ENCODE assay signal across 8 cellular contexts in the genomic region with DNA sequence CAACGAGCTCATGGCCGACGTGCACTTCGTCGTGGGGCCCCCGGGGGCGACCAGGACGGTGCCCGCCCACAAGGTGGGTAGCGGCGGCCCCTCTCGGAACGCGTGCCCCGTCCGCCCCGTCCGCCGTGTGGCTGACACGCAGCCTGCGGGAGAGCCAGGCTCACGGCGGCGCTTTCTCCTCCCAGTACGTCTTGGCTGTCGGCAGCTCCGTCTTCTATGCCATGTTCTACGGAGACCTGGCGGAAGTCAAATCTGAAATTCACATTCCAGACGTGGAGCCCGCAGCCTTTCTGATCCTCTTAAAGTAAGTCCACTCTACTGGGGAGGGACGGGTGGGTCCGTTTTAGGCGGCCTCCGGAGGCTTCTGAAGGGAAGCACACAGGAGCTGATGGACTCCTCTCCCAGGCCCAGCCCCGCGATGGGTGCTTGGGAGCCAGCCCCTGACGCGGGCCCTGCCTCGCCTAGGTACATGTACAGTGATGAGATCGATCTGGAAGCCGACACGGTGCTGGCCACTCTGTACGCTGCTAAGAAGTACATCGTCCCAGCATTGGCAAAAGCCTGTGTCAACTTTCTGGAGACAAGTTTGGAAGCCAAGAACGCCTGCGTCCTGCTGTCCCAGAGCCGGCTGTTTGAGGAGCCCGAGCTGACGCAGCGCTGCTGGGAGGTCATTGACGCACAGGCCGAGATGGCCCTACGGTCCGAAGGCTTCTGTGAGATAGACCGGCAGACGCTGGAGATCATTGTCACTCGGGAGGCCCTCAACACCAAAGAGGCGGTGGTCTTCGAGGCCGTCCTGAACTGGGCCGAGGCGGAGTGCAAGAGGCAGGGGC. TPM values are rescaled to one million over a fixed set of nuclear protein-coding genes. Genes with fewer than 3 reads are reported as not detected.
DNase-seq lines count a peak whose midpoint lies in the region; ATAC-seq and TF ChIP-seq lines count a peak whose summit lies in the region.

No MANE protein-coding gene starts in this region.

- H3K79me2 ChIP-seq in smooth muscle cell (ENCODE audit: low read depth), result peaks cover 24% of the 10 kb centered on the region

- H3K27me3 Mint-ChIP-seq in activated T-helper 1 cell treated with anti-CD3 and anti-CD28 coated beads, Interleukin-12 subunit alpha, Interleukin-12 subunit beta, Interleukin-2, Interleukin-4 antibody, amounts not matched to agents 30 ng/mL and 10 ng/mL and 1 ng/mL, durations not matched to agents 14 hours and 24 hours and 36 hours (ENCODE audit: insufficient read depth), result no peaks in the 10 kb centered on the region

- no peak for TF ChIP-seq CTCF in smooth muscle cell (IDR thresholded peaks at IDR 0.05; ENCODE audit: borderline replicate concordance, insufficient read depth, poor library complexity, severe bottlenecking)

- H3K4me1 ChIP-seq in smooth muscle cell (ENCODE audit: low read depth), result peaks cover 9% of the 10 kb centered on the region

- intact Hi-C loops in activated T-helper 1 cell treated with anti-CD3 and anti-CD28 coated beads, Interleukin-12 subunit alpha, Interleukin-12 subunit beta, Interleukin-2, Interleukin-4 antibody, amounts not matched to agents 30 ng/mL and 10 ng/mL and 1 ng/mL, durations not matched to agents 14 hours and 24 hours and 36 hours (cut with micrococcal nuclease), result loop anchor here (10.0 kb wide), 3 partner anchors 55 to 235 kb away; a partner anchor contains a TSS

- peak overlapping the region; percentile 43 for H3K9ac ChIP-seq in smooth muscle cell (ENCODE audit: low read depth)

- H3K4me3 ChIP-seq in iPS-11a (ENCODE audit: low read depth, low read length) (peak overlapping the region; percentile 2), smooth muscle cell (peak overlapping the region; percentile 74)

- H4K20me1 ChIP-seq in smooth muscle cell (ENCODE audit: low read depth), result peaks cover 67% of the 10 kb centered on the region

- DNase-seq in NCI-H146 (lab: John Stamatoyannopoulos, UW) (peak; percentile 19), NCI-H146 treated with DMSO at 0.1 percent for 48 hours (lab: John Stamatoyannopoulos, UW; ENCODE audit: unreplicated experiment) (no peak), smooth muscle cell (lab: John Stamatoyannopoulos, UW; ENCODE audit: unreplicated experiment) (no peak), DMS79 treated with DMSO at 0.1 percent for 48 hours (lab: John Stamatoyannopoulos, UW) (no peak), cortex of kidney (lab: John Stamatoyannopoulos, UW) (no peak)
- DNase-seq in activated T-helper 1 cell treated with anti-CD3 and anti-CD28 coated beads, Interleukin-12 subunit alpha, Interleukin-12 subunit beta, Interleukin-2, Interleukin-4 antibody, amounts not matched to agents 30 ng/mL and 10 ng/mL and 1 ng/mL, durations not matched to agents 14 hours and 24 hours and 36 hours (ENCODE audit: low spot score), result no peak

- no peaks in the 10 kb centered on the region for H3F3A ChIP-seq in smooth muscle cell (ENCODE audit: low read depth)

- H2AFZ ChIP-seq in smooth muscle cell (ENCODE audit: low read depth), result no peak overlapping the region

- H3K4me3 Mint-ChIP-seq in activated T-helper 1 cell treated with anti-CD3 and anti-CD28 coated beads, Interleukin-12 subunit alpha, Interleukin-12 subunit beta, Interleukin-2, Interleukin-4 antibody, amounts not matched to agents 30 ng/mL and 10 ng/mL and 1 ng/mL, durations not matched to agents 14 hours and 24 hours and 36 hours, result peak overlapping the region; percentile 83

- H3K9me3 ChIP-seq in smooth muscle cell (replicated peaks; ENCODE audit: low read depth), result no peaks in the 10 kb centered on the region

- peak overlapping the region; percentile 84 for H3K4me2 ChIP-seq in smooth muscle cell

- H3K36me3 Mint-ChIP-seq in activated T-helper 1 cell treated with anti-CD3 and anti-CD28 coated beads, Interleukin-12 subunit alpha, Interleukin-12 subunit beta, Interleukin-2, Interleukin-4 antibody, amounts not matched to agents 30 ng/mL and 10 ng/mL and 1 ng/mL, durations not matched to agents 14 hours and 24 hours and 36 hours (ENCODE audit: low read depth), result peaks cover 12% of the 10 kb centered on the region

- H3K9me3 Mint-ChIP-seq in activated T-helper 1 cell treated with anti-CD3 and anti-CD28 coated beads, Interleukin-12 subunit alpha, Interleukin-12 subunit beta, Interleukin-2, Interleukin-4 antibody, amounts not matched to agents 30 ng/mL and 10 ng/mL and 1 ng/mL, durations not matched to agents 14 hours and 24 hours and 36 hours, result no peaks in the 10 kb centered on the region

- no peaks in the 10 kb centered on the region for H3K36me3 ChIP-seq in smooth muscle cell (ENCODE audit: low read depth)

- WGBS in smooth muscle cell (ENCODE audit: low lambda C conversion rate), result 51% methylated on average over 56 of the region's 63 CpGs

- no peaks in the 10 kb centered on the region for H3K27me3 ChIP-seq in smooth muscle cell (ENCODE audit: low read depth)

- H3K27ac ChIP-seq in smooth muscle cell (ENCODE audit: low read depth), result peak overlapping the region; percentile 65

- ATAC-seq in GM18909 (IDR thresholded peaks at IDR 0.05; ENCODE audit: poor library complexity, unreplicated experiment), result no peak

- peaks cover 13% of the 10 kb centered on the region for H3K4me1 Mint-ChIP-seq in activated T-helper 1 cell treated with anti-CD3 and anti-CD28 coated beads, Interleukin-12 subunit alpha, Interleukin-12 subunit beta, Interleukin-2, Interleukin-4 antibody, amounts not matched to agents 30 ng/mL and 10 ng/mL and 1 ng/mL, durations not matched to agents 14 hours and 24 hours and 36 hours (ENCODE audit: low read depth)

- peak overlapping the region; percentile 87 for H3K27ac Mint-ChIP-seq in activated T-helper 1 cell treated with anti-CD3 and anti-CD28 coated beads, Interleukin-12 subunit alpha, Interleukin-12 subunit beta, Interleukin-2, Interleukin-4 antibody, amounts not matched to agents 30 ng/mL and 10 ng/mL and 1 ng/mL, durations not matched to agents 14 hours and 24 hours and 36 hours

RNA-seq across cellular contexts. Expression of a gene that starts 1.1 kb away (rescaled TPM):
- total RNA-seq in activated T-helper 1 cell treated with anti-CD3 and anti-CD28 coated beads, Interleukin-12 subunit alpha, Interleukin-12 subunit beta, Interleukin-2, Interleukin-4 antibody, amounts not matched to agents 30 ng/mL and 10 ng/mL and 1 ng/mL, durations not matched to agents 14 hours and 24 hours and 36 hours, result 41.1 and 41.9 TPM in 2 replicates
- total RNA-seq in smooth muscle cell, result 22.7 and 27.0 TPM in 2 replicates
- polyA plus RNA-seq in smooth muscle cell, result 40.3 and 41.8 TPM in 2 replicates

RNA-seq across cellular contexts. Expression of a gene that starts 51.4 kb away (rescaled TPM):
- 46.1 and 46.9 TPM in 2 replicates for total RNA-seq in activated T-helper 1 cell treated with anti-CD3 and anti-CD28 coated beads, Interleukin-12 subunit alpha, Interleukin-12 subunit beta, Interleukin-2, Interleukin-4 antibody, amounts not matched to agents 30 ng/mL and 10 ng/mL and 1 ng/mL, durations not matched to agents 14 hours and 24 hours and 36 hours
- 9.8 and 15.9 TPM in 2 replicates for total RNA-seq in smooth muscle cell
- 12.5 and 20.7 TPM in 2 replicates for polyA plus RNA-seq in smooth muscle cell
